In genomic region chr10:3263747-3264146, GRCh38 we compare ENCODE assay signal across 1 cellular context.
TF ChIP-seq lines count a peak whose summit lies in the region.

No MANE protein-coding gene starts in this region.

TF ChIP-seq in IMR-90, 13 proteins besides CTCF, POLR2A, EP300 and RAD21:
- TF ChIP-seq SMC3 (IDR thresholded peaks at IDR 0.05; ENCODE audit: low read depth, low read length) (no peak), CEBPB (IDR thresholded peaks at IDR 0.05; ENCODE audit: low read depth, low read length) (no peak), MAFK (IDR thresholded peaks at IDR 0.05; ENCODE audit: low read depth, low read length) (no peak), MAZ (IDR thresholded peaks at IDR 0.05; ENCODE audit: borderline replicate concordance, low read depth, low read length) (no peak), RFX5 (IDR thresholded peaks at IDR 0.05; ENCODE audit: low read depth, low read length) (no peak), MXI1 (IDR thresholded peaks at IDR 0.05; ENCODE audit: borderline replicate concordance, low read depth, low read length) (no peak), NFE2L2 (IDR thresholded peaks at IDR 0.05; ENCODE audit: low read depth, low read length) (no peak), ELK1 (IDR thresholded peaks at IDR 0.05; ENCODE audit: borderline replicate concordance, low read depth, low read length) (no peak), CHD1 (IDR thresholded peaks at IDR 0.05; ENCODE audit: low read depth, low read length) (no peak), BHLHE40 (IDR thresholded peaks at IDR 0.05; ENCODE audit: low read depth, low read length) (no peak), USF2 (IDR thresholded peaks at IDR 0.05; ENCODE audit: low read depth, low read length) (no peak)
